In the genomic region with DNA sequence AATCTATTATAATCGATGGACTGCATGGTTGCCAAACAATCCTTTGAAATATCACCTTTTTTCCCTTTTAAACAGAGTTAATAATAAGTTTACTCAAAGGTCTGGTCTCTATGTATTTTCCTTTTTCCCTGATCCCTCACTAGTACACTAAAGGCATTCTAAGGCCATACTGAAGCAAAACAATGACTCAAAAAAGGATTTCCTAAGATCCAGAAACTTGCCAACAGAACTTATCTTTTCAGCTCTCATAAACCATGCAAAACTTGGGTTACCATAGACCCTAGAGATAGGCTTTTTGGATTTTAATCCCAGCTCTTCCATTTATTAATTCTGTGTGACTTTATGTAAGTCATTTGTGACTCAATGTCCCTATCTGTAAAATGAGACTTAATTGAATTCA, we compare ENCODE assay signal across 17 cellular contexts.
DNase-seq lines count a peak whose midpoint lies in the region; ATAC-seq and TF ChIP-seq lines count a peak whose summit lies in the region.
"Had no signal": no experiment of that assay in that cellular context is flagged by ENCODE, and none has a peak within 500 bp of the region (broad histone marks: within the 10 kb centered on the region; RNA-seq: fewer than 3 reads in every experiment).

No MANE protein-coding gene starts in this region.

- POLR2A ChIA-PET in CD4-positive, alpha-beta T cell (lab: Charles Lee): no interaction called here

- no peaks in the 10 kb centered on the region for H3K27me3 ChIP-seq in osteoblast (ENCODE audit: insufficient read depth, low read length)
- H3K27me3 ChIP-seq in CD4-positive, alpha-beta T cell (ENCODE audit: control insufficient read depth, insufficient read depth, low read length): no peaks in the 10 kb centered on the region
- H3K27me3 ChIP-seq: BE2C had no signal

- peaks cover 13% of the 10 kb centered on the region for H3K27me3 Mint-ChIP-seq in CD4-positive, alpha-beta T cell
- H3K27me3 Mint-ChIP-seq: IgD-negative memory B cell had no signal

- H3K4me1 Mint-ChIP-seq in CD4-positive, alpha-beta T cell (ENCODE audit: low read depth): no peaks in the 10 kb centered on the region
- H3K4me1 Mint-ChIP-seq: IgD-negative memory B cell had no signal

- H3K4me2 ChIP-seq in osteoblast (ENCODE audit: insufficient read depth, low read length): no peak overlapping the region

- no peaks in the 10 kb centered on the region for H3K36me3 Mint-ChIP-seq in CD4-positive, alpha-beta T cell (ENCODE audit: low read depth)
- H3K36me3 Mint-ChIP-seq: CD8-positive, alpha-beta T cell; IgD-negative memory B cell had no signal

- no peak overlapping the region for H2AFZ ChIP-seq in osteoblast (ENCODE audit: low read length)

- TF ChIP-seq CTCF in fibroblast of mammary gland (conservative IDR thresholded peaks at IDR 0.05; ENCODE audit: control insufficient read depth, insufficient read depth, low read depth, low read length) (no peak), osteoblast (IDR thresholded peaks at IDR 0.05; ENCODE audit: extremely low read depth, low read depth, low read length) (no peak)
- no peak for TF ChIP-seq CTCF in CD4-positive, alpha-beta T cell (IDR thresholded peaks at IDR 0.05)

- H3K79me2 ChIP-seq in osteoblast (ENCODE audit: insufficient read depth, low read length): no peaks in the 10 kb centered on the region

- intact Hi-C loops in CD4-positive, alpha-beta T cell (cut with DNase I, micrococcal nuclease): no loop called here

- no peak overlapping the region for H3K27ac ChIP-seq in osteoblast (ENCODE audit: low read depth, low read length)
- H3K27ac ChIP-seq in CD4-positive, alpha-beta T cell (ENCODE audit: low read depth, low read length): no peak overlapping the region
- H3K27ac ChIP-seq: C4-2B had no signal

- no peaks in the 10 kb centered on the region for H3K36me3 ChIP-seq in osteoblast (ENCODE audit: insufficient read depth, low read length)
- H3K36me3 ChIP-seq: BE2C, HAP-1 had no signal

- no peaks in the 10 kb centered on the region for H4K20me1 ChIP-seq in osteoblast (ENCODE audit: insufficient read depth, low read length)

- CTCF ChIA-PET in CD4-positive, alpha-beta T cell (lab: Charles Lee): no interaction called here

- H3K4me3 Mint-ChIP-seq in CD4-positive, alpha-beta T cell: no peak overlapping the region
- H3K4me3 Mint-ChIP-seq: CD8-positive, alpha-beta T cell; IgD-negative memory B cell had no signal

- no peaks in the 10 kb centered on the region for H3K9me3 ChIP-seq in osteoblast (ENCODE audit: low read depth, low read length)
- H3K9me3 ChIP-seq in CD4-positive, alpha-beta T cell (ENCODE audit: control insufficient read depth, low read length): no peaks in the 10 kb centered on the region
- H3K9me3 ChIP-seq: BE2C, HAP-1 had no signal

- H3K4me3 ChIP-seq in fibroblast of mammary gland (ENCODE audit: control insufficient read depth, low read depth, low read length): no peak overlapping the region
- no peak overlapping the region for H3K4me3 ChIP-seq in osteoblast (ENCODE audit: insufficient read depth, low read length)
- H3K4me3 ChIP-seq: HAP-1 had no signal

- no peaks in the 10 kb centered on the region for H3K9me3 Mint-ChIP-seq in CD4-positive, alpha-beta T cell
- H3K9me3 Mint-ChIP-seq: CD8-positive, alpha-beta T cell had no signal

- DNase-seq in EH (ENCODE audit: low read depth) (peak; percentile 22), amniotic epithelial cell (ENCODE audit: low read depth) (peak; percentile 65), fibroblast of mammary gland (ENCODE audit: low read depth) (peak; percentile 17), osteoblast (ENCODE audit: insufficient read length, low spot score, missing footprints) (peak; percentile 73), NK-92 (lab: John Stamatoyannopoulos, UW; ENCODE audit: unreplicated experiment) (no peak), D341Med (ENCODE audit: low spot score) (no peak)
- DNase-seq in CD4-positive, alpha-beta T cell: no peak
- DNase-seq: ACHN; BE2C; CD8-positive, alpha-beta T cell; COR-L47; DND-41; GF-D8 had no signal

- H3K4me1 ChIP-seq in osteoblast (ENCODE audit: insufficient read depth, low read length): peaks cover 22% of the 10 kb centered on the region
- H3K4me1 ChIP-seq: BE2C, HAP-1 had no signal

- no peak for ATAC-seq in CD4-positive, alpha-beta T cell (ENCODE audit: poor library complexity)
- ATAC-seq in GM19023 (IDR thresholded peaks at IDR 0.05; ENCODE audit: unreplicated experiment): no peak
- ATAC-seq: CD8-positive, alpha-beta T cell had no signal

- no peak overlapping the region for H3K27ac Mint-ChIP-seq in CD4-positive, alpha-beta T cell
- H3K27ac Mint-ChIP-seq: CD8-positive, alpha-beta T cell; IgD-negative memory B cell had no signal

Comparison
In these comparisons a context has a peak if more than half of its experiments do, and no peak if none do; other contexts are left out.
1. DNase-seq: peak in EH (single experiment), amniotic epithelial cell (single experiment), fibroblast of mammary gland (single experiment) and osteoblast (single experiment); none in NK-92 (single experiment), CD4-positive, alpha-beta T cell (0 of 10) and D341Med (single experiment).